1 cellular context compared by ENCODE assay signal in the genomic region with DNA sequence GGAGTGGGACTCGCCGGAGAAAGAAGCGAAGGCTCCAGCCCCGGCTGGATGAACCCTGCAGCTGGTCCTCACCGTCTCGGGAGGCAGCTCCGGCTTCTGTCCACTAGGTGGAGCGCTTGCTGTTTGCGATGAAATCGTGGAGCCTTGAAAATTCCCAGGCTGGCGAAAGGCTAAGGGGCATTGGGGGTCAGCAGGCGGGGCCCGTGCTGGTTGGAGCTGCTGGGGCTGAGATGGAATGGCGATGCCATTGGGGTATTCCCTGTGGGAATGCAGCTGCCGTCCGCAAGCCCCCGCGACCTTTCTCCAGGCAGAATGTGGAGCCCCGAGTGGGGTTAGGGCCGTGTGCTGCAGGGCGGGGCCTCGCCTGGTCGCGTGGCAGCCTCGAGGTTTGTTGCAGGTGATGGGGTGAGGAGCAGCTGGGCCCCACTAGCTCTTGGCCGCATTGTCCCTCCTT.
TF ChIP-seq lines count a peak whose summit lies in the region.

No MANE protein-coding gene starts in this region.

TF ChIP-seq in HepG2, 621 proteins besides CTCF, POLR2A, EP300 and RAD21 (continued from another document and continues in another):
- TF ChIP-seq, protein P1, sequence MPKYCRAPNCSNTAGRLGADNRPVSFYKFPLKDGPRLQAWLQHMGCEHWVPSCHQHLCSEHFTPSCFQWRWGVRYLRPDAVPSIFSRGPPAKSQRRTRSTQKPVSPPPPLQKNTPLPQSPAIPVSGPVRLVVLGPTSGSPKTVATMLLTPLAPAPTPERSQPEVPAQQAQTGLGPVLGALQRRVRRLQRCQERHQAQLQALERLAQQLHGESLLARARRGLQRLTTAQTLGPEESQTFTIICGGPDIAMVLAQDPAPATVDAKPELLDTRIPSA (CRISPR knock-in tag; IDR thresholded peaks at IDR 0.05; ENCODE audit: borderline replicate concordance) = no peak
- TF ChIP-seq PBX2 (CRISPR knock-in tag; IDR thresholded peaks at IDR 0.05) (no peak), ZNF792 (CRISPR knock-in tag; IDR thresholded peaks at IDR 0.05) (no peak), BORCS8-MEF2B (CRISPR knock-in tag; IDR thresholded peaks at IDR 0.05) (peak; percentile 50), ZNF496 (CRISPR knock-in tag; IDR thresholded peaks at IDR 0.05; ENCODE audit: insufficient replicate concordance) (no peak), ZNF280B (CRISPR knock-in tag; IDR thresholded peaks at IDR 0.05; ENCODE audit: borderline replicate concordance) (peak; percentile 84), ZBTB25 (CRISPR knock-in tag; IDR thresholded peaks at IDR 0.05) (peak; percentile 57; the same call in 1 of the 2 replicates), ZFP91 (CRISPR knock-in tag; IDR thresholded peaks at IDR 0.05; ENCODE audit: borderline replicate concordance) (peak; percentile 40; the same call in 1 of the 2 replicates), PHB2 (IDR thresholded peaks at IDR 0.05; ENCODE audit: partially characterized antibody) (no peak), TCF7 (IDR thresholded peaks at IDR 0.05; ENCODE audit: low read depth) (no peak), MEIS2 (CRISPR knock-in tag; IDR thresholded peaks at IDR 0.05) (peak; percentile 61; the same call in 1 of the 2 replicates), ZNF552 (CRISPR knock-in tag; IDR thresholded peaks at IDR 0.05; ENCODE audit: borderline replicate concordance) (no peak), POLR2AphosphoS2 (IDR thresholded peaks at IDR 0.05; ENCODE audit: low read depth, low read length) (no peak), CREM (IDR thresholded peaks at IDR 0.05) (no peak), CREM (CRISPR knock-in tag; IDR thresholded peaks at IDR 0.05) (no peak), ZNF121 (CRISPR knock-in tag; IDR thresholded peaks at IDR 0.05) (no peak), FOXA1 (IDR thresholded peaks at IDR 0.05) (no peak), FOXA1 (CRISPR knock-in tag; IDR thresholded peaks at IDR 0.05) (no peak), HDAC1 (CRISPR knock-in tag; IDR thresholded peaks at IDR 0.05) (no peak), ZNF720 (CRISPR knock-in tag; IDR thresholded peaks at IDR 0.05) (no peak), ZSCAN12 (CRISPR knock-in tag; IDR thresholded peaks at IDR 0.05) (no peak), SKIL (CRISPR knock-in tag; IDR thresholded peaks at IDR 0.05; ENCODE audit: borderline replicate concordance) (no peak), ZNF547 (CRISPR knock-in tag; IDR thresholded peaks at IDR 0.05) (no peak), SNAPC5 (CRISPR knock-in tag; IDR thresholded peaks at IDR 0.05; ENCODE audit: borderline replicate concordance) (no peak), SIX4 (CRISPR knock-in tag; IDR thresholded peaks at IDR 0.05) (no peak), GATA4 (IDR thresholded peaks at IDR 0.05; ENCODE audit: borderline replicate concordance, low read depth) (no peak), SMARCC2 (IDR thresholded peaks at IDR 0.05) (no peak), ZNF598 (CRISPR knock-in tag; IDR thresholded peaks at IDR 0.05; ENCODE audit: borderline replicate concordance) (no peak), IKZF1 (IDR thresholded peaks at IDR 0.05) (no peak), KDM6A (CRISPR knock-in tag; IDR thresholded peaks at IDR 0.05; ENCODE audit: low read depth) (no peak), ZNF431 (CRISPR knock-in tag; IDR thresholded peaks at IDR 0.05; ENCODE audit: borderline replicate concordance, low read depth) (no peak), TBP (CRISPR knock-in tag; IDR thresholded peaks at IDR 0.05) (0 out of 2 replicates have a peak, but pooled peaks have one; percentile 70), ZNF761 (CRISPR knock-in tag; conservative IDR thresholded peaks at IDR 0.05) (no peak), ZNF34 (CRISPR knock-in tag; IDR thresholded peaks at IDR 0.05; ENCODE audit: borderline replicate concordance) (no peak), PAX8 (CRISPR knock-in tag; IDR thresholded peaks at IDR 0.05; ENCODE audit: borderline replicate concordance) (no peak), TBL1XR1 (IDR thresholded peaks at IDR 0.05; ENCODE audit: borderline replicate concordance, low read length, partially characterized antibody) (no peak), EZH2 (conservative IDR thresholded peaks at IDR 0.05; ENCODE audit: low read depth, low read length) (no peak), SP5 (CRISPR knock-in tag; IDR thresholded peaks at IDR 0.05; ENCODE audit: borderline replicate concordance, low read depth) (no peak), NRL (CRISPR knock-in tag; IDR thresholded peaks at IDR 0.05; ENCODE audit: borderline replicate concordance) (peak; percentile 53; the same call in 1 of the 2 replicates)
- TF ChIP-seq, protein P2, sequence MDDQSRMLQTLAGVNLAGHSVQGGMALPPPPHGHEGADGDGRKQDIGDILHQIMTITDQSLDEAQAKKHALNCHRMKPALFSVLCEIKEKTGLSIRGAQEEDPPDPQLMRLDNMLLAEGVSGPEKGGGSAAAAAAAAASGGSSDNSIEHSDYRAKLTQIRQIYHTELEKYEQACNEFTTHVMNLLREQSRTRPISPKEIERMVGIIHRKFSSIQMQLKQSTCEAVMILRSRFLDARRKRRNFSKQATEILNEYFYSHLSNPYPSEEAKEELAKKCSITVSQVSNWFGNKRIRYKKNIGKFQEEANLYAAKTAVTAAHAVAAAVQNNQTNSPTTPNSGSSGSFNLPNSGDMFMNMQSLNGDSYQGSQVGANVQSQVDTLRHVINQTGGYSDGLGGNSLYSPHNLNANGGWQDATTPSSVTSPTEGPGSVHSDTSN (CRISPR knock-in tag; IDR thresholded peaks at IDR 0.05; ENCODE audit: borderline replicate concordance) = no peak
- TF ChIP-seq, protein P3, sequence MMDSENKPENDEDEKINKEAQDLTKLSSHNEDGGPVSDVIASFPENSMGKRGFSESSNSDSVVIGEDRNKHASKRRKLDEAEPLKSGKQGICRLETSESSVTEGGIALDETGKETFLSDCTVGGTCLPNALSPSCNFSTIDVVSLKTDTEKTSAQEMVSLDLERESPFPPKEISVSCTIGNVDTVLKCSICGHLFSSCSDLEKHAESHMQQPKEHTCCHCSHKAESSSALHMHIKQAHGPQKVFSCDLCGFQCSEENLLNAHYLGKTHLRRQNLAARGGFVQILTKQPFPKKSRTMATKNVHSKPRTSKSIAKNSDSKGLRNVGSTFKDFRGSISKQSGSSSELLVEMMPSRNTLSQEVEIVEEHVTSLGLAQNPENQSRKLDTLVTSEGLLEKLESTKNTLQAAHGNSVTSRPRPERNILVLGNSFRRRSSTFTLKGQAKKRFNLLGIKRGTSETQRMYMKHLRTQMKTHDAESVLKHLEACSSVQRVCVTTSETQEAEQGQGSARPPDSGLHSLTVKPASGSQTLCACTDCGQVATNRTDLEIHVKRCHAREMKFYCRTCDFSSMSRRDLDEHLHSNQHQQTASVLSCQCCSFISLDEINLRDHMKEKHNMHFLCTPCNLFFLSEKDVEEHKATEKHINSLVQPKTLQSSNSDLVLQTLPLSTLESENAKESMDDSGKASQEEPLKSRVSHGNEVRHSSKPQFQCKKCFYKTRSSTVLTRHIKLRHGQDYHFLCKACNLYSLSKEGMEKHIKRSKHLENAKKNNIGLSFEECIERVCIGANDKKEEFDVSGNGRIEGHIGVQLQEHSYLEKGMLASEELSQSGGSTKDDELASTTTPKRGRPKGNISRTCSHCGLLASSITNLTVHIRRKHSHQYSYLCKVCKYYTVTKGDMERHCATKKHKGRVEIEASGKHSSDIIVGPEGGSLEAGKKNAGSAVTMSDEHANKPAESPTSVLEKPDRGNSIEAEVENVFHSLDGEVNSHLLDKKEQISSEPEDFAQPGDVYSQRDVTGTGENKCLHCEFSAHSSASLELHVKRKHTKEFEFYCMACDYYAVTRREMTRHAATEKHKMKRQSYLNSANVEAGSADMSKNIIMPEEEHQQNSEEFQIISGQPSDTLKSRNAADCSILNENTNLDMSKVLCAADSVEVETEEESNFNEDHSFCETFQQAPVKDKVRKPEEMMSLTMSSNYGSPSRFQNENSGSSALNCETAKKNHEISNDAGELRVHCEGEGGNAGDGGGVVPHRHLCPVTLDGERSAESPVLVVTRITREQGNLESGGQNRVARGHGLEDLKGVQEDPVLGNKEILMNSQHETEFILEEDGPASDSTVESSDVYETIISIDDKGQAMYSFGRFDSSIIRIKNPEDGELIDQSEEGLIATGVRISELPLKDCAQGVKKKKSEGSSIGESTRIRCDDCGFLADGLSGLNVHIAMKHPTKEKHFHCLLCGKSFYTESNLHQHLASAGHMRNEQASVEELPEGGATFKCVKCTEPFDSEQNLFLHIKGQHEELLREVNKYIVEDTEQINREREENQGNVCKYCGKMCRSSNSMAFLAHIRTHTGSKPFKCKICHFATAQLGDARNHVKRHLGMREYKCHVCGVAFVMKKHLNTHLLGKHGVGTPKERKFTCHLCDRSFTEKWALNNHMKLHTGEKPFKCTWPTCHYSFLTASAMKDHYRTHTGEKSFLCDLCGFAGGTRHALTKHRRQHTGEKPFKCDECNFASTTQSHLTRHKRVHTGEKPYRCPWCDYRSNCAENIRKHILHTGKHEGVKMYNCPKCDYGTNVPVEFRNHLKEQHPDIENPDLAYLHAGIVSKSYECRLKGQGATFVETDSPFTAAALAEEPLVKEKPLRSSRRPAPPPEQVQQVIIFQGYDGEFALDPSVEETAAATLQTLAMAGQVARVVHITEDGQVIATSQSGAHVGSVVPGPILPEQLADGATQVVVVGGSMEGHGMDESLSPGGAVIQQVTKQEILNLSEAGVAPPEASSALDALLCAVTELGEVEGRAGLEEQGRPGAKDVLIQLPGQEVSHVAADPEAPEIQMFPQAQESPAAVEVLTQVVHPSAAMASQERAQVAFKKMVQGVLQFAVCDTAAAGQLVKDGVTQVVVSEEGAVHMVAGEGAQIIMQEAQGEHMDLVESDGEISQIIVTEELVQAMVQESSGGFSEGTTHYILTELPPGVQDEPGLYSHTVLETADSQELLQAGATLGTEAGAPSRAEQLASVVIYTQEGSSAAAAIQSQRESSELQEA (CRISPR knock-in tag; IDR thresholded peaks at IDR 0.05; ENCODE audit: not compliant biosample characterization) = no peak
